In the genomic region with DNA sequence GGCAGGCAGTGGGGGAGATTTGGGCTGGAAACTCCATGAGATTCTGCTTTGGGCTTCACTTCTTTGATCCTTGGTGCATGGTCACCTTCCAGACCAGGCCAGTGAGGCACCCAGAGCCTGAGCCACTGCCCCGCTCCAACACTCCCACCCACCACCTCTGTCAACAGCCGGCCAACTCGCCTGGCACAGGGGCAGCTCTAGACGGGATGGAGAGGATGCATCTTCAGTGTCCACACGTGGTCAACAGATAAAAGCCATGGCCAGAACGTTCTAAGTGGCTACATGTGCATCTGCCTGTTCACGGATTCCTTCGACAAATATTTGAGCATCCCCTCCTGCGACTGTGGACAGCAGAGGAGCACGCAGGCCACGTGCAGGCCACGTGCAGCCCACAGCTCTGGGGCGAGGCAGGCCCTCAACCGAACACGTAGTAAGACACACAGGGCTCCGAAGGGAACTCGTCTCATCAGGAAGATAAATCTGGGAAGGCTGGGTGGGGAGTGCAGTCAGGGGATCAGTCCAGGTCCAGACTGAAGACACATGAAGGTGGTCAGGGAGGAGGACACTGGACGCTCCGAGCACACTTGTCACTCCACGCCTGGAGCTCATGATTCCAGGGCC, we compare ENCODE assay signal across 1 cellular context.
TF ChIP-seq lines count a peak whose summit lies in the region.

No MANE protein-coding gene starts in this region.

TF ChIP-seq in H1, 55 proteins besides CTCF, POLR2A, EP300 and RAD21:
- TF ChIP-seq RNF2 (IDR thresholded peaks at IDR 0.05; ENCODE audit: borderline replicate concordance, low read depth, low read length, missing control alignments, poor library complexity, severe bottlenecking): no peak
- TF ChIP-seq CBX5 (IDR thresholded peaks at IDR 0.05; ENCODE audit: low read depth, low read length): no peak
- TF ChIP-seq CTBP2 (IDR thresholded peaks at IDR 0.05; ENCODE audit: borderline replicate concordance, insufficient read depth, insufficient read length, low read length): no peak
- TF ChIP-seq TAF1 (IDR thresholded peaks at IDR 0.05; ENCODE audit: low read depth, low read length): no peak
- no peak for TF ChIP-seq SP4 (IDR thresholded peaks at IDR 0.05; ENCODE audit: low read length)
- TF ChIP-seq TBP (IDR thresholded peaks at IDR 0.05; ENCODE audit: low read depth, low read length): no peak
- TF ChIP-seq RFX5 (IDR thresholded peaks at IDR 0.05; ENCODE audit: borderline replicate concordance, low read depth, low read length): no peak
- TF ChIP-seq EZH2 (IDR thresholded peaks at IDR 0.05; ENCODE audit: low read depth, low read length, severe bottlenecking): no peak
- no peak for TF ChIP-seq POU5F1 (IDR thresholded peaks at IDR 0.05; ENCODE audit: low read depth, low read length)
- no peak for TF ChIP-seq NANOG (IDR thresholded peaks at IDR 0.05; ENCODE audit: insufficient read depth, low read depth, low read length, poor library complexity, severe bottlenecking)
